In the genomic region with DNA sequence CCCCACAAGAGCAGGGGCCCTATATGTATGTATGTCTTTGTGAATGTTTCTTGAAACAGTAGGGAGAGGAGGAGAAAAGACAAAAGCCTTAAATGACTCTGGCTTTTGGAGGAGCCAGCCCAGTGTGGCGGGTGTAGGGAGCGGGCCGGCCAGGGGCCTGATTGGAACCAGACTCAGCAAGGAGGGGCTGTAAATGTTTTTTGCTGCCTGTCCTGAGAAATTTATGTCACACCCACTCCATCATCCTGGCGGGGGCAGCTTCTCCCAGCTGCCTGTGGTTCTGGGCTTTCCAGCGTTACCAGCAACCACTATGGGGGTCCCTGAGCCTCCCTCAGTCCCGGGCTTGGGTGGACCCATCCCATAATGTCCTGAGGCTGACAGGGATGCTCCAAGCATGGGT, we compare ENCODE assay signal across 30 cellular contexts.
DNase-seq lines count a peak whose midpoint lies in the region; ATAC-seq and TF ChIP-seq lines count a peak whose summit lies in the region.
"Had no signal": no experiment of that assay in that cellular context is flagged by ENCODE, and none has a peak within 500 bp of the region (broad histone marks: within the 10 kb centered on the region; RNA-seq: fewer than 3 reads in every experiment).

No MANE protein-coding gene starts in this region.

- no peak overlapping the region for H3K4me3 Mint-ChIP-seq in nephron
- H3K4me3 Mint-ChIP-seq: CD14-positive monocyte; CD8-positive, alpha-beta memory T cell; IgD-negative memory B cell had no signal

- TF ChIP-seq CTCF in right atrium auricular region (IDR thresholded peaks at IDR 0.05) = no peak
- no peak for TF ChIP-seq CTCF in hepatocyte (IDR thresholded peaks at IDR 0.05; ENCODE audit: poor library complexity)
- TF ChIP-seq CTCF in nephron (IDR thresholded peaks at IDR 0.05; ENCODE audit: unreplicated experiment in 3 of 3) = no peak

- H4K20me1 ChIP-seq in hepatocyte (ENCODE audit: insufficient read depth, poor library complexity, severe bottlenecking) = no peaks in the 10 kb centered on the region

- H3K27ac Mint-ChIP-seq in nephron = peak overlapping the region; percentile 57 to 92 (median 67)
- H3K27ac Mint-ChIP-seq: CD14-positive monocyte, IgD-negative memory B cell had no signal

- H3K9me3 ChIP-seq in right atrium auricular region (no peaks in the 10 kb centered on the region), right cardiac atrium (ENCODE audit: control insufficient read depth, low read length) (no peaks in the 10 kb centered on the region), hepatocyte (ENCODE audit: low read depth) (no peaks in the 10 kb centered on the region)
- H3K9me3 ChIP-seq: BE2C had no signal

- peaks cover 16% of the 10 kb centered on the region for H3K9me3 Mint-ChIP-seq in nephron
- H3K9me3 Mint-ChIP-seq: CD8-positive, alpha-beta memory T cell; IgD-negative memory B cell had no signal

- H3K27me3 Mint-ChIP-seq in nephron (ENCODE audit: low read depth) = no peaks in the 10 kb centered on the region
- H3K27me3 Mint-ChIP-seq: CD8-positive, alpha-beta memory T cell; IgD-negative memory B cell had no signal

- no peak overlapping the region for H3K4me3 ChIP-seq in right atrium auricular region
- H3K4me3 ChIP-seq in right cardiac atrium (ENCODE audit: low read length) = no peak overlapping the region
- no peak overlapping the region for H3K4me3 ChIP-seq in hepatocyte

- intact Hi-C loops in right cardiac atrium (cut with DNase I) = no loop called here

- no peaks in the 10 kb centered on the region for H3K36me3 ChIP-seq in right atrium auricular region
- no peaks in the 10 kb centered on the region for H3K36me3 ChIP-seq in hepatocyte (replicated peaks; ENCODE audit: insufficient read depth, low read depth)
- H3K36me3 ChIP-seq: BE2C had no signal

- DNase-seq in right atrium auricular region (ENCODE audit: low spot score) (peak; percentile 26), right cardiac atrium (no peak), hepatocyte (ENCODE audit: low spot score) (no peak), kidney glomerular epithelial cell (lab: John Stamatoyannopoulos, UW) (no peak), MV-4-11 (lab: John Stamatoyannopoulos, UW) (no peak)
- DNase-seq: 8988T; ACHN; BE2C; CD8-positive, alpha-beta memory T cell; DMS 273 treated with DMSO at 0.1 percent for 48 hours; DMS79; EL; GF-D8; HCEC 1CT; MM.1S; NCI-H1048; NCI-H1417; NCI-H1694 treated with DMSO at 0.1 percent for 48 hours; NCI-H2081; NCI-H2227 treated with DMSO at 0.1 percent for 48 hours; NCI-H526 treated with DMSO at 0.1 percent for 48 hours; Right ventricle myocardium superior; RPMI8226 had no signal

- no peaks in the 10 kb centered on the region for H3K36me3 Mint-ChIP-seq in nephron (ENCODE audit: low read depth)
- H3K36me3 Mint-ChIP-seq: CD14-positive monocyte; CD8-positive, alpha-beta memory T cell had no signal

- ATAC-seq in right cardiac atrium (no peak), GM19023 (IDR thresholded peaks at IDR 0.05; ENCODE audit: unreplicated experiment) (no peak), SK-N-SH treated with all-trans-retinoic acid at 6 μM for 48 hours (no peak)

- H3K79me2 ChIP-seq in hepatocyte = no peaks in the 10 kb centered on the region

- H2AFZ ChIP-seq in hepatocyte = no peak overlapping the region

- no peaks in the 10 kb centered on the region for H3K9me2 ChIP-seq in hepatocyte (replicated peaks; ENCODE audit: insufficient read depth)

- no peak overlapping the region for H3K27ac ChIP-seq in right atrium auricular region
- H3K27ac ChIP-seq in right cardiac atrium (ENCODE audit: low read length) = no peak overlapping the region
- peak overlapping the region; percentile 23 for H3K27ac ChIP-seq in hepatocyte
- H3K27ac ChIP-seq: HL-60, KMS-11 had no signal

- whole genome bisulfite sequencing in right cardiac atrium = 91% methylated on average over 6 of the region's 6 CpGs
- WGBS in hepatocyte (ENCODE audit: low lambda C conversion rate, missing lambda C conversion rate) = 59% methylated on average over 6 of the region's 6 CpGs

- H3K4me2 ChIP-seq in hepatocyte = no peak overlapping the region
- H3K4me2 ChIP-seq: KMS-11 had no signal

- H3K27me3 ChIP-seq in right atrium auricular region = no peaks in the 10 kb centered on the region
- H3K27me3 ChIP-seq in right cardiac atrium (ENCODE audit: control insufficient read depth, insufficient read depth) = no peaks in the 10 kb centered on the region
- H3K27me3 ChIP-seq in hepatocyte = no peaks in the 10 kb centered on the region
- H3K27me3 ChIP-seq: BE2C had no signal

- H3K4me1 ChIP-seq in right atrium auricular region (no peaks in the 10 kb centered on the region), right cardiac atrium (ENCODE audit: control insufficient read depth, insufficient read depth, low read length) (peaks cover 5% of the 10 kb centered on the region), hepatocyte (ENCODE audit: insufficient read depth) (peaks cover 6% of the 10 kb centered on the region)
- H3K4me1 ChIP-seq: BE2C had no signal

- H3K4me1 Mint-ChIP-seq in nephron = peaks cover 18% of the 10 kb centered on the region
- H3K4me1 Mint-ChIP-seq: CD14-positive monocyte; CD8-positive, alpha-beta memory T cell; IgD-negative memory B cell had no signal

TF ChIP-seq in SK-N-SH treated with all-trans-retinoic acid at 6 μM for 48 hours, 23 proteins besides CTCF, POLR2A, EP300 and RAD21:
- TF ChIP-seq ZFP3 (CRISPR knock-in tag; IDR thresholded peaks at IDR 0.05) = no peak
- no peak for TF ChIP-seq OSR1 (CRISPR knock-in tag; IDR thresholded peaks at IDR 0.05)
- TF ChIP-seq, protein P1, sequence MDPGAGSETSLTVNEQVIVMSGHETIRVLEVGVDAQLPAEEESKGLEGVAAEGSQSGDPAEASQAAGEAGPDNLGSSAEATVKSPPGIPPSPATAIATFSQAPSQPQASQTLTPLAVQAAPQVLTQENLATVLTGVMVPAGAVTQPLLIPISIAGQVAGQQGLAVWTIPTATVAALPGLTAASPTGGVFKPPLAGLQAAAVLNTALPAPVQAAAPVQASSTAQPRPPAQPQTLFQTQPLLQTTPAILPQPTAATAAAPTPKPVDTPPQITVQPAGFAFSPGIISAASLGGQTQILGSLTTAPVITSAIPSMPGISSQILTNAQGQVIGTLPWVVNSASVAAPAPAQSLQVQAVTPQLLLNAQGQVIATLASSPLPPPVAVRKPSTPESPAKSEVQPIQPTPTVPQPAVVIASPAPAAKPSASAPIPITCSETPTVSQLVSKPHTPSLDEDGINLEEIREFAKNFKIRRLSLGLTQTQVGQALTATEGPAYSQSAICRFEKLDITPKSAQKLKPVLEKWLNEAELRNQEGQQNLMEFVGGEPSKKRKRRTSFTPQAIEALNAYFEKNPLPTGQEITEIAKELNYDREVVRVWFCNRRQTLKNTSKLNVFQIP (CRISPR knock-in tag; IDR thresholded peaks at IDR 0.05; ENCODE audit: borderline replicate concordance, low read depth) = no peak
- TF ChIP-seq ZNF565 (CRISPR knock-in tag; conservative IDR thresholded peaks at IDR 0.05; ENCODE audit: low read depth) = no peak
- no peak for TF ChIP-seq ZFP30 (CRISPR knock-in tag; IDR thresholded peaks at IDR 0.05)
- no peak for TF ChIP-seq ESRRG (CRISPR knock-in tag; IDR thresholded peaks at IDR 0.05)
- TF ChIP-seq BACH2 (CRISPR knock-in tag; IDR thresholded peaks at IDR 0.05; ENCODE audit: borderline replicate concordance) = no peak
- no peak for TF ChIP-seq ARNTL (CRISPR knock-in tag; IDR thresholded peaks at IDR 0.05; ENCODE audit: borderline replicate concordance, low read depth)
- TF ChIP-seq ISL1 (CRISPR knock-in tag; IDR thresholded peaks at IDR 0.05) = no peak
- no peak for TF ChIP-seq GLIS3 (CRISPR knock-in tag; IDR thresholded peaks at IDR 0.05)
- no peak for TF ChIP-seq CSDC2 (CRISPR knock-in tag; IDR thresholded peaks at IDR 0.05)
- no peak for TF ChIP-seq PPARA (CRISPR knock-in tag; IDR thresholded peaks at IDR 0.05; ENCODE audit: borderline replicate concordance)
- TF ChIP-seq, protein P2, sequence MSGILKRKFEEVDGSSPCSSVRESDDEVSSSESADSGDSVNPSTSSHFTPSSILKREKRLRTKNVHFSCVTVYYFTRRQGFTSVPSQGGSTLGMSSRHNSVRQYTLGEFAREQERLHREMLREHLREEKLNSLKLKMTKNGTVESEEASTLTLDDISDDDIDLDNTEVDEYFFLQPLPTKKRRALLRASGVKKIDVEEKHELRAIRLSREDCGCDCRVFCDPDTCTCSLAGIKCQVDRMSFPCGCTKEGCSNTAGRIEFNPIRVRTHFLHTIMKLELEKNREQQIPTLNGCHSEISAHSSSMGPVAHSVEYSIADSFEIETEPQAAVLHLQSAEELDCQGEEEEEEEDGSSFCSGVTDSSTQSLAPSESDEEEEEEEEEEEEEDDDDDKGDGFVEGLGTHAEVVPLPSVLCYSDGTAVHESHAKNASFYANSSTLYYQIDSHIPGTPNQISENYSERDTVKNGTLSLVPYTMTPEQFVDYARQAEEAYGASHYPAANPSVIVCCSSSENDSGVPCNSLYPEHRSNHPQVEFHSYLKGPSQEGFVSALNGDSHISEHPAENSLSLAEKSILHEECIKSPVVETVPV (CRISPR knock-in tag; IDR thresholded peaks at IDR 0.05) = no peak
